In genomic region chr4:43244688-43245382, GRCh38 we compare ENCODE assay signal across 16 cellular contexts.
DNase-seq lines count a peak whose midpoint lies in the region; ATAC-seq, FAIRE-seq and TF ChIP-seq lines count a peak whose summit lies in the region.
"Had no signal": no experiment of that assay in that cellular context is flagged by ENCODE, and none has a peak within 500 bp of the region (broad histone marks: within the 10 kb centered on the region; RNA-seq: fewer than 3 reads in every experiment).

No MANE protein-coding gene starts in this region.

- H4K20me1 ChIP-seq in GM12878 (ENCODE audit: control insufficient read depth, insufficient read depth) (no peaks in the 10 kb centered on the region), OCI-LY7 (ENCODE audit: insufficient read depth, low read length) (no peaks in the 10 kb centered on the region)

- CTCF ChIA-PET in GM12878 (lab: Yijun Ruan, JAX) (no interaction called here), OCI-LY7 (lab: Charles Lee; ENCODE audit: unreplicated experiment) (no interaction called here)

- in situ Hi-C loops in GM12878 (cut with MboI): no loop called here

- intact Hi-C loops in GM12878 (cut with micrococcal nuclease; ENCODE audit: unreplicated experiment): no loop called here
- intact Hi-C loops in OCI-LY7 (cut with micrococcal nuclease; ENCODE audit: unreplicated experiment): no loop called here

- TF ChIP-seq RAD21 in GM12878 (IDR thresholded peaks at IDR 0.05; ENCODE audit: insufficient read depth, low read depth, low read length): peak; percentile 14; the same call in 1 of the 2 replicates

- H3K36me3 ChIP-seq in GM12878 (ENCODE audit: control insufficient read depth in 2 of 2, insufficient read depth in 2 of 2, low read length in 1 of 2) (no peaks in the 10 kb centered on the region), OCI-LY7 (ENCODE audit: insufficient read depth, low read length) (no peaks in the 10 kb centered on the region)
- H3K36me3 ChIP-seq: esophagus squamous epithelium, SJSA1 had no signal

- SMC1A ChIA-PET in GM12878 (lab: Charles Lee; ENCODE audit: uncharacterized antibody, unreplicated experiment): interaction anchor here (0.9 kb wide), 1 partner anchor 16 kb away, joined by 3 read pairs; no protein-coding TSS in a partner anchor

- H3K27ac ChIP-seq in GM12878 (ENCODE audit: control insufficient read depth, insufficient read depth) (peak overlapping the region; percentile 76), OCI-LY7 (ENCODE audit: low read depth, low read length, poor library complexity, severe bottlenecking) (no peak overlapping the region)
- H3K27ac ChIP-seq: esophagus squamous epithelium, SJSA1 had no signal

- peak; percentile 94 for FAIRE-seq in GM12878 (lab: Jason Lieb, UNC)

- 0% methylated on average over 1 of the region's 1 CpG for WGBS in GM12878 (ENCODE audit: insufficient coverage, insufficient replicate concordance, low lambda C conversion rate, missing lambda C conversion rate)

- TF ChIP-seq POLR2A in GM12878 (IDR thresholded peaks at IDR 0.05; ENCODE audit: low read depth, low read length): no peak

- no peak overlapping the region for H3K4me2 ChIP-seq in GM12878 (ENCODE audit: control insufficient read depth, insufficient read depth)
- no peak overlapping the region for H3K4me2 ChIP-seq in OCI-LY7 (ENCODE audit: low read length)

- H3K4me3 ChIP-seq in GM12878 (no peak overlapping the region), OCI-LY7 (ENCODE audit: low read depth, low read length, poor library complexity, severe bottlenecking) (no peak overlapping the region)
- H3K4me3 ChIP-seq: esophagus squamous epithelium, SJSA1 had no signal

- no peaks in the 10 kb centered on the region for H3K27me3 ChIP-seq in GM12878 (replicated peaks in 1 of 2; ENCODE audit: control insufficient read depth in 2 of 2, insufficient read depth in 2 of 2, low read length in 1 of 2)
- H3K27me3 ChIP-seq: esophagus squamous epithelium, SJSA1 had no signal

- ATAC-seq in GM18873 (IDR thresholded peaks at IDR 0.05; ENCODE audit: low FRiP score, unreplicated experiment): peak; percentile 83
- ATAC-seq in GM21576 (IDR thresholded peaks at IDR 0.05; ENCODE audit: unreplicated experiment): peak; percentile 98
- peak; percentile 95 for ATAC-seq in HG03097 (IDR thresholded peaks at IDR 0.05; ENCODE audit: low FRiP score, unreplicated experiment)
- ATAC-seq in GM12878: peak; percentile 98
- ATAC-seq: stimulated activated naive CD8-positive, alpha-beta T cell treated with anti-CD3 and anti-CD28 coated beads, Interleukin-15, Interleukin-2, amounts not matched to agents 100 U/mL and 50 U/mL, for 24 hours had no signal

- H3K79me2 ChIP-seq in GM12878 (ENCODE audit: control insufficient read depth, insufficient read depth, low read length) (no peaks in the 10 kb centered on the region), OCI-LY7 (ENCODE audit: insufficient read depth, low read depth, low read length) (no peaks in the 10 kb centered on the region)

- no peak overlapping the region; the same call in 1 of the 2 replicates for H3K9ac ChIP-seq in GM12878 (ENCODE audit: control insufficient read depth, insufficient read depth, low read length)

- H3K9me3 ChIP-seq in GM12878 (replicated peaks; ENCODE audit: control insufficient read depth, insufficient read depth, low read length) (no peaks in the 10 kb centered on the region; the same call in 1 of the 3 replicates), OCI-LY7 (ENCODE audit: low read length) (no peaks in the 10 kb centered on the region)
- H3K9me3 ChIP-seq: Caco-2, esophagus squamous epithelium, SJSA1 had no signal

- TF ChIP-seq CTCF in GM12878 (IDR thresholded peaks at IDR 0.05 in 2 of 3, conservative IDR thresholded peaks at IDR 0.05 in 1 of 3; ENCODE audit: control insufficient read depth in 2 of 3, extremely low read depth in 1 of 3, insufficient read depth in 1 of 3, low read depth in 3 of 3, low read length in 3 of 3) (no peak), OCI-LY7 (conservative IDR thresholded peaks at IDR 0.05; ENCODE audit: low read length) (no peak)

- peaks cover 10% of the 10 kb centered on the region for H3K4me1 ChIP-seq in GM12878 (ENCODE audit: control insufficient read depth, insufficient read depth, low read length)
- no peaks in the 10 kb centered on the region for H3K4me1 ChIP-seq in OCI-LY7 (ENCODE audit: insufficient read depth, low read length, poor library complexity, severe bottlenecking)
- H3K4me1 ChIP-seq: Caco-2, esophagus squamous epithelium, SJSA1 had no signal

- RAD21 ChIA-PET in GM12878 (lab: Charles Lee; ENCODE audit: unreplicated experiment): no interaction called here

- DNase-seq in GM12878 (ENCODE audit: low read depth, low spot score): peak; percentile 74
- DNase-seq in retina: no peak
- no peak for DNase-seq in nucleus accumbens (lab: John Stamatoyannopoulos, UW)
- DNase-seq in OCI-LY7 (ENCODE audit: low spot score): no peak
- DNase-seq in foreskin melanocyte: no peak
- DNase-seq: activated CD4-positive, alpha-beta T cell treated with anti-CD3 and anti-CD28 coated beads for 1 hour; activated gamma-delta T cell; Caco-2; cerebellar nuclear complex; esophagus squamous epithelium; nephron progenitor cell; stimulated activated naive CD8-positive, alpha-beta T cell treated with anti-CD3 and anti-CD28 coated beads, Interleukin-15, Interleukin-2, amounts not matched to agents 100 U/mL and 50 U/mL, for 24 hours had no signal

- BruUV-seq in GM12878 (replicated peaks; lab: Mats Ljungman, UMichigan) (no TSS peak), OCI-LY7 (replicated peaks; lab: Mats Ljungman, UMichigan) (no TSS peak)

- no peaks in the 10 kb centered on the region for H3K9me2 ChIP-seq in OCI-LY7 (ENCODE audit: insufficient read depth, low read length)

- 0 out of 4 replicates have a peak, but pooled peaks of 1 of the 2 experiments have one; percentile 6 for TF ChIP-seq EP300 in GM12878 (IDR thresholded peaks at IDR 0.05; ENCODE audit: borderline replicate concordance in 1 of 2, control insufficient read depth in 1 of 2, low read depth in 2 of 2, low read length in 2 of 2)

- POLR2A ChIA-PET in GM12878 (lab: Charles Lee) (no interaction called here), OCI-LY7 (lab: Charles Lee) (interaction anchor here (0.6 kb wide), 2 partner anchors 30 to 42 kb away, joined by 4 read pairs; no protein-coding TSS in a partner anchor)

- H2AFZ ChIP-seq in GM12878 (ENCODE audit: control insufficient read depth, low read depth, low read length) (peak overlapping the region; percentile 51; the same call in 1 of the 2 replicates), OCI-LY7 (ENCODE audit: low read length) (no peak overlapping the region)

TF ChIP-seq in GM12878, 131 proteins besides CTCF, POLR2A, EP300 and RAD21 (continues in another document):
- TF ChIP-seq TCF3 (IDR thresholded peaks at IDR 0.05; ENCODE audit: borderline replicate concordance, insufficient read depth, low read depth, low read length) (no peak), GATAD2B (conservative IDR thresholded peaks at IDR 0.05; ENCODE audit: low read depth) (0 out of 2 replicates have a peak, but pooled peaks have one; percentile 29), EED (IDR thresholded peaks at IDR 0.05; ENCODE audit: low read depth) (peak; percentile 48; the same call in 1 of the 2 replicates), RUNX3 (IDR thresholded peaks at IDR 0.05; ENCODE audit: low read length) (0 out of 2 replicates have a peak, but pooled peaks have one; percentile 24), ZNF622 (IDR thresholded peaks at IDR 0.05) (no peak), MEF2B (IDR thresholded peaks at IDR 0.05; ENCODE audit: partially characterized antibody, poor library complexity, severe bottlenecking) (peak; percentile 93), SUZ12 (IDR thresholded peaks at IDR 0.05; ENCODE audit: unreplicated experiment) (no peak), SP1 (IDR thresholded peaks at IDR 0.05; ENCODE audit: low read depth, low read length) (peak; percentile 30), ZNF592 (IDR thresholded peaks at IDR 0.05) (no peak), NR2C2 (IDR thresholded peaks at IDR 0.05; ENCODE audit: borderline replicate concordance, control insufficient read depth, insufficient read length, low read depth) (no peak), KAT2A (conservative IDR thresholded peaks at IDR 0.05; ENCODE audit: control insufficient read depth, low read depth, low read length) (no peak), IKZF1 (conservative IDR thresholded peaks at IDR 0.05) (peak; percentile 36; the same call in 1 of the 2 replicates), SIX5 (IDR thresholded peaks at IDR 0.05; ENCODE audit: low read depth, low read length, severe bottlenecking) (no peak), CHD4 (IDR thresholded peaks at IDR 0.05) (no peak)
